11 cellular contexts compared by ENCODE assay signal in genomic region chr12:57737467-57738141, GRCh38. TPM values are rescaled to one million over a fixed set of nuclear protein-coding genes. Genes with fewer than 3 reads are reported as not detected.
DNase-seq lines count a peak whose midpoint lies in the region; ATAC-seq and TF ChIP-seq lines count a peak whose summit lies in the region.
"Had no signal": no experiment of that assay in that cellular context is flagged by ENCODE, and none has a peak within 500 bp of the region (broad histone marks: within the 10 kb centered on the region; RNA-seq: fewer than 3 reads in every experiment).

No MANE protein-coding gene starts in this region.

- ATAC-seq in GM19351 (IDR thresholded peaks at IDR 0.05; ENCODE audit: unreplicated experiment): no peak
- ATAC-seq in GM21515 (IDR thresholded peaks at IDR 0.05; ENCODE audit: unreplicated experiment): no peak
- ATAC-seq in GM21381 (IDR thresholded peaks at IDR 0.05; ENCODE audit: unreplicated experiment): no peak

- peaks cover 15% of the 10 kb centered on the region for H3K4me1 Mint-ChIP-seq in mesothelial cell of epicardium

- no peaks in the 10 kb centered on the region for H3K36me3 Mint-ChIP-seq in mesothelial cell of epicardium

- H3K27ac ChIP-seq in ACC112 (ENCODE audit: low read depth, low read length): no peak overlapping the region
- H3K27ac ChIP-seq in dorsolateral prefrontal cortex: peak overlapping the region in 57 of 59 donors; percentile 18 to 94 (median 80)
- H3K27ac ChIP-seq: neutrophil had no signal

- H3K27me3 ChIP-seq in ACC112 (ENCODE audit: insufficient read depth, low read length) (peaks cover 74% of the 10 kb centered on the region), dorsolateral prefrontal cortex (peaks cover 0 to 60% (median 10%) of the 10 kb centered on the region in 45 donors)
- H3K27me3 ChIP-seq: neutrophil had no signal

- intact Hi-C loops in dorsolateral prefrontal cortex (cut with DNase I): loop anchor here in 1 of 2 donors (10.0 kb wide), 1 partner anchor 153 kb away; no protein-coding TSS in a partner anchor

- H2AFZ ChIP-seq in ACC112 (ENCODE audit: low read length, unreplicated experiment): peak overlapping the region; percentile 67

- H3K27ac Mint-ChIP-seq in mesothelial cell of epicardium: no peak overlapping the region

- no peak overlapping the region for H3K4me3 Mint-ChIP-seq in mesothelial cell of epicardium

- peaks cover 88% of the 10 kb centered on the region for H3K27me3 Mint-ChIP-seq in mesothelial cell of epicardium (ENCODE audit: low read depth)
- H3K27me3 Mint-ChIP-seq: central memory CD8-positive, alpha-beta T cell had no signal

- no peaks in the 10 kb centered on the region for H3K79me2 ChIP-seq in ACC112 (ENCODE audit: control insufficient read depth, insufficient read depth, low read length, unreplicated experiment)

- H3K4me3 ChIP-seq in ACC112 (ENCODE audit: low read depth, low read length) (peak overlapping the region; percentile 68), dorsolateral prefrontal cortex (peak overlapping the region; percentile 40 to 77 (median 64))

- TF ChIP-seq CTCF in dorsolateral prefrontal cortex (IDR thresholded peaks at IDR 0.05 in 54 of 56, conservative IDR thresholded peaks at IDR 0.05 in 2 of 56; ENCODE audit: low read depth in 1 of 56, partially characterized antibody in 56 of 56) (peak in 25 of 56 donors; percentile 9 to 41 (median 20)), mesothelial cell of epicardium (IDR thresholded peaks at IDR 0.05; ENCODE audit: unreplicated experiment) (no peak)

- peaks cover 14% of the 10 kb centered on the region for H3K4me1 ChIP-seq in ACC112 (ENCODE audit: control insufficient read depth, insufficient read depth, low read length, unreplicated experiment)

- DNase-seq in HuH-7 (ENCODE audit: low spot score) (peak; percentile 60), dorsolateral prefrontal cortex (peak in 2 of 10 donors; percentile 51 to 55), myocyte (ENCODE audit: low read depth) (peak; percentile 52), mesothelial cell of epicardium (ENCODE audit: low spot score in 2 of 2, unreplicated experiment in 2 of 2) (no peak)
- DNase-seq: NCI-H1105 treated with DMSO at 0.1 percent for 48 hours had no signal

- no peaks in the 10 kb centered on the region for H3K36me3 ChIP-seq in ACC112 (ENCODE audit: insufficient read depth, low read length)

- H3K9me3 Mint-ChIP-seq in mesothelial cell of epicardium: no peaks in the 10 kb centered on the region
- H3K9me3 Mint-ChIP-seq: central memory CD8-positive, alpha-beta T cell had no signal

RNA-seq across cellular contexts. Expression of gene AGAP2, which starts 0.9 kb away (rescaled TPM):
- 100 to 1,000 TPM in 119 of 120 experiments, 10 to 100 TPM in 1; 76.2 to 322 (median 239) TPM for total RNA-seq in dorsolateral prefrontal cortex
- total RNA-seq in myocyte: 9.8 and 30.2 TPM in 2 replicates
- polyA plus RNA-seq in myocyte (2012): 5.1 TPM
- 2.0 to 2.8 TPM (median 2.2 TPM) in 3 replicates for total RNA-seq in mesothelial cell of epicardium

RNA-seq across cellular contexts. Expression of gene TSPAN31, which starts 7.2 kb away (rescaled TPM):
- 10 to 100 TPM; 21.6 to 47.8 (median 33.9) TPM for total RNA-seq in dorsolateral prefrontal cortex
- total RNA-seq in myocyte: 50.7 and 141 TPM in 2 replicates
- 58.6 TPM for polyA plus RNA-seq in myocyte (2012)
- total RNA-seq in mesothelial cell of epicardium: 33.2 to 35.2 TPM (median 34.6 TPM) in 3 replicates

RNA-seq across cellular contexts. Expression of gene CDK4, which starts 14.5 kb away (rescaled TPM):
- total RNA-seq in dorsolateral prefrontal cortex (10 to 100 TPM; 20.2 to 50.6 (median 29.3) TPM), myocyte (175 and 180 TPM in 2 replicates), mesothelial cell of epicardium (171 to 177 TPM (median 175 TPM) in 3 replicates)
- 153 TPM for polyA plus RNA-seq in myocyte (2012)

RNA-seq across cellular contexts. Expression of gene MARCHF9, which starts 17.3 kb away (rescaled TPM):
- total RNA-seq in dorsolateral prefrontal cortex: 10 to 100 TPM; 11.5 to 26.2 (median 18.3) TPM
- total RNA-seq in myocyte: 8.7 and 9.1 TPM in 2 replicates
- polyA plus RNA-seq in myocyte (2012): 14.4 TPM
- total RNA-seq in mesothelial cell of epicardium: 11.0 to 13.2 TPM (median 12.7 TPM) in 3 replicates

RNA-seq across cellular contexts. Expression of gene CYP27B1, which starts 29.3 kb away (rescaled TPM):
- total RNA-seq in dorsolateral prefrontal cortex (1 to 10 TPM in 25 of 120 experiments, under 1 TPM in 60, not detected in 35; 0.18 to 5.3 (median 0.63) TPM), myocyte (1.2 TPM in 1 of 2 replicates, not detected in the other), mesothelial cell of epicardium (3.3 to 4.7 TPM (median 4.0 TPM) in 3 replicates)
- polyA plus RNA-seq in myocyte (2012): 0.88 TPM

Comparison
In these comparisons a context has a peak if more than half of its experiments do, and no peak if none do; other contexts are left out.
1. DNase-seq: peak in HuH-7 (single experiment) and myocyte (single experiment); none in mesothelial cell of epicardium (0 of 2).